ENCODE assay signal across 2 cellular contexts in the genomic region with DNA sequence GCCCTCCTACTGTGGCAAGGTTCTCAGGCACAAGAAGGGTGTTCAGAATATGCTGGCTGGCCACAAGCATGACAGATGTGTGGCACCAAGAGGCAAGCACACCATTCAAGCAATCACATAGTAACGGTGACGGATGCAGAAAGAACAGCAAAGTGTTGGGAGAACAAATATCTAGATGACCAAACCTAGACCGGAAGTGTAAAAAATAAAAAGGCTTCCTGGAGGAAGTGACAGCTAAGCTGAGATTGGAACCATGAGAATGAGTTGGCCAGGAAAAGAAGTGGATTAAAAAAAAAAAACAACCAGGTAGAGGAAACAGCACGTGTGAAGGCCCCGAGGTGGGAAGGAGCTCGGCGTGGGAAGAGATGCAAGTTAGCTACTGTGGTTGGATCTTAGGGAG.
TF ChIP-seq lines count a peak whose summit lies in the region.

No MANE protein-coding gene starts in this region.

TF ChIP-seq in GM23338, 12 proteins besides CTCF, POLR2A, EP300 and RAD21 (continues in another document):
- TF ChIP-seq, protein P1, sequence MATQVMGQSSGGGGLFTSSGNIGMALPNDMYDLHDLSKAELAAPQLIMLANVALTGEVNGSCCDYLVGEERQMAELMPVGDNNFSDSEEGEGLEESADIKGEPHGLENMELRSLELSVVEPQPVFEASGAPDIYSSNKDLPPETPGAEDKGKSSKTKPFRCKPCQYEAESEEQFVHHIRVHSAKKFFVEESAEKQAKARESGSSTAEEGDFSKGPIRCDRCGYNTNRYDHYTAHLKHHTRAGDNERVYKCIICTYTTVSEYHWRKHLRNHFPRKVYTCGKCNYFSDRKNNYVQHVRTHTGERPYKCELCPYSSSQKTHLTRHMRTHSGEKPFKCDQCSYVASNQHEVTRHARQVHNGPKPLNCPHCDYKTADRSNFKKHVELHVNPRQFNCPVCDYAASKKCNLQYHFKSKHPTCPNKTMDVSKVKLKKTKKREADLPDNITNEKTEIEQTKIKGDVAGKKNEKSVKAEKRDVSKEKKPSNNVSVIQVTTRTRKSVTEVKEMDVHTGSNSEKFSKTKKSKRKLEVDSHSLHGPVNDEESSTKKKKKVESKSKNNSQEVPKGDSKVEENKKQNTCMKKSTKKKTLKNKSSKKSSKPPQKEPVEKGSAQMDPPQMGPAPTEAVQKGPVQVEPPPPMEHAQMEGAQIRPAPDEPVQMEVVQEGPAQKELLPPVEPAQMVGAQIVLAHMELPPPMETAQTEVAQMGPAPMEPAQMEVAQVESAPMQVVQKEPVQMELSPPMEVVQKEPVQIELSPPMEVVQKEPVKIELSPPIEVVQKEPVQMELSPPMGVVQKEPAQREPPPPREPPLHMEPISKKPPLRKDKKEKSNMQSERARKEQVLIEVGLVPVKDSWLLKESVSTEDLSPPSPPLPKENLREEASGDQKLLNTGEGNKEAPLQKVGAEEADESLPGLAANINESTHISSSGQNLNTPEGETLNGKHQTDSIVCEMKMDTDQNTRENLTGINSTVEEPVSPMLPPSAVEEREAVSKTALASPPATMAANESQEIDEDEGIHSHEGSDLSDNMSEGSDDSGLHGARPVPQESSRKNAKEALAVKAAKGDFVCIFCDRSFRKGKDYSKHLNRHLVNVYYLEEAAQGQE (IDR thresholded peaks at IDR 0.05; ENCODE audit: unreplicated experiment), result no peak
- TF ChIP-seq EZH2 (IDR thresholded peaks at IDR 0.05; ENCODE audit: low read depth, unreplicated experiment), result no peak
- TF ChIP-seq EZH2phosphoT487 (IDR thresholded peaks at IDR 0.05; ENCODE audit: unreplicated experiment), result no peak
- no peak for TF ChIP-seq ZNF331 (CRISPR knock-in tag; IDR thresholded peaks at IDR 0.05; ENCODE audit: low read depth)
- no peak for TF ChIP-seq POLR2AphosphoS5 (IDR thresholded peaks at IDR 0.05; ENCODE audit: low read depth)
- TF ChIP-seq ZNF114 (CRISPR knock-in tag; IDR thresholded peaks at IDR 0.05), result no peak
- no peak for TF ChIP-seq CREB1 (CRISPR knock-in tag; IDR thresholded peaks at IDR 0.05; ENCODE audit: low read depth)
- no peak for TF ChIP-seq STAT1 (IDR thresholded peaks at IDR 0.05; ENCODE audit: unreplicated experiment)
- TF ChIP-seq JUNB (IDR thresholded peaks at IDR 0.05; ENCODE audit: unreplicated experiment), result no peak
- no peak for TF ChIP-seq NANOG (IDR thresholded peaks at IDR 0.05; ENCODE audit: borderline replicate concordance)
- TF ChIP-seq, protein P2, sequence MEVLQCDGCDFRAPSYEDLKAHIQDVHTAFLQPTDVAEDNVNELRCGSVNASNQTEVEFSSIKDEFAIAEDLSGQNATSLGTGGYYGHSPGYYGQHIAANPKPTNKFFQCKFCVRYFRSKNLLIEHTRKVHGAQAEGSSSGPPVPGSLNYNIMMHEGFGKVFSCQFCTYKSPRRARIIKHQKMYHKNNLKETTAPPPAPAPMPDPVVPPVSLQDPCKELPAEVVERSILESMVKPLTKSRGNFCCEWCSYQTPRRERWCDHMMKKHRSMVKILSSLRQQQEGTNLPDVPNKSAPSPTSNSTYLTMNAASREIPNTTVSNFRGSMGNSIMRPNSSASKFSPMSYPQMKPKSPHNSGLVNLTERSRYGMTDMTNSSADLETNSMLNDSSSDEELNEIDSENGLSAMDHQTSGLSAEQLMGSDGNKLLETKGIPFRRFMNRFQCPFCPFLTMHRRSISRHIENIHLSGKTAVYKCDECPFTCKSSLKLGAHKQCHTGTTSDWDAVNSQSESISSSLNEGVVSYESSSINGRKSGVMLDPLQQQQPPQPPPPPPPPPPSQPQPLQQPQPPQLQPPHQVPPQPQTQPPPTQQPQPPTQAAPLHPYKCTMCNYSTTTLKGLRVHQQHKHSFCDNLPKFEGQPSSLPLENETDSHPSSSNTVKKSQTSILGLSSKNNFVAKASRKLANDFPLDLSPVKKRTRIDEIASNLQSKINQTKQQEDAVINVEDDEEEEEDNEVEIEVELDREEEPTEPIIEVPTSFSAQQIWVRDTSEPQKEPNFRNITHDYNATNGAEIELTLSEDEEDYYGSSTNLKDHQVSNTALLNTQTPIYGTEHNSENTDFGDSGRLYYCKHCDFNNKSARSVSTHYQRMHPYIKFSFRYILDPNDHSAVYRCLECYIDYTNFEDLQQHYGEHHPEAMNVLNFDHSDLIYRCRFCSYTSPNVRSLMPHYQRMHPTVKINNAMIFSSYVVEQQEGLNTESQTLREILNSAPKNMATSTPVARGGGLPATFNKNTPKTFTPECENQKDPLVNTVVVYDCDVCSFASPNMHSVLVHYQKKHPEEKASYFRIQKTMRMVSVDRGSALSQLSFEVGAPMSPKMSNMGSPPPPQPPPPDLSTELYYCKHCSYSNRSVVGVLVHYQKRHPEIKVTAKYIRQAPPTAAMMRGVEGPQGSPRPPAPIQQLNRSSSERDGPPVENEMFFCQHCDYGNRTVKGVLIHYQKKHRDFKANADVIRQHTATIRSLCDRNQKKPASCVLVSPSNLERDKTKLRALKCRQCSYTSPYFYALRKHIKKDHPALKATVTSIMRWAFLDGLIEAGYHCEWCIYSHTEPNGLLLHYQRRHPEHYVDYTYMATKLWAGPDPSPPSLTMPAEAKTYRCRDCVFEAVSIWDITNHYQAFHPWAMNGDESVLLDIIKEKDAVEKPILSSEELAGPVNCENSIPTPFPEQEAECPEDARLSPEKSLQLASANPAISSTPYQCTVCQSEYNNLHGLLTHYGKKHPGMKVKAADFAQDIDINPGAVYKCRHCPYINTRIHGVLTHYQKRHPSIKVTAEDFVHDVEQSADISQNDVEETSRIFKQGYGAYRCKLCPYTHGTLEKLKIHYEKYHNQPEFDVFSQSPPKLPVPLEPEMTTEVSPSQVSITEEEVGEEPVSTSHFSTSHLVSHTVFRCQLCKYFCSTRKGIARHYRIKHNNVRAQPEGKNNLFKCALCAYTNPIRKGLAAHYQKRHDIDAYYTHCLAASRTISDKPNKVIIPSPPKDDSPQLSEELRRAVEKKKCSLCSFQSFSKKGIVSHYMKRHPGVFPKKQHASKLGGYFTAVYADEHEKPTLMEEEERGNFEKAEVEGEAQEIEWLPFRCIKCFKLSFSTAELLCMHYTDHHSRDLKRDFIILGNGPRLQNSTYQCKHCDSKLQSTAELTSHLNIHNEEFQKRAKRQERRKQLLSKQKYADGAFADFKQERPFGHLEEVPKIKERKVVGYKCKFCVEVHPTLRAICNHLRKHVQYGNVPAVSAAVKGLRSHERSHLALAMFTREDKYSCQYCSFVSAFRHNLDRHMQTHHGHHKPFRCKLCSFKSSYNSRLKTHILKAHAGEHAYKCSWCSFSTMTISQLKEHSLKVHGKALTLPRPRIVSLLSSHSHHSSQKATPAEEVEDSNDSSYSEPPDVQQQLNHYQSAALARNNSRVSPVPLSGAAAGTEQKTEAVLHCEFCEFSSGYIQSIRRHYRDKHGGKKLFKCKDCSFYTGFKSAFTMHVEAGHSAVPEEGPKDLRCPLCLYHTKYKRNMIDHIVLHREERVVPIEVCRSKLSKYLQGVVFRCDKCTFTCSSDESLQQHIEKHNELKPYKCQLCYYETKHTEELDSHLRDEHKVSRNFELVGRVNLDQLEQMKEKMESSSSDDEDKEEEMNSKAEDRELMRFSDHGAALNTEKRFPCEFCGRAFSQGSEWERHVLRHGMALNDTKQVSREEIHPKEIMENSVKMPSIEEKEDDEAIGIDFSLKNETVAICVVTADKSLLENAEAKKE (CRISPR knock-in tag; IDR thresholded peaks at IDR 0.05), result no peak

TF ChIP-seq in endothelial cell of umbilical vein, 7 proteins besides CTCF, POLR2A, EP300 and RAD21:
- TF ChIP-seq POLR2AphosphoS5 (IDR thresholded peaks at IDR 0.05; ENCODE audit: insufficient read depth, low read depth, low read length) (no peak), JUN (IDR thresholded peaks at IDR 0.05; ENCODE audit: borderline replicate concordance, insufficient read depth, insufficient read length, low read depth) (peak; percentile 38), FOS (IDR thresholded peaks at IDR 0.05; ENCODE audit: borderline replicate concordance, insufficient read depth, low read length) (peak; percentile 37)
